In genomic region chr22:38940985-38941384, GRCh38 we compare ENCODE assay signal across 14 cellular contexts.
DNase-seq lines count a peak whose midpoint lies in the region; ATAC-seq lines count a peak whose summit lies in the region.
"Had no signal": no experiment of that assay in that cellular context is flagged by ENCODE, and none has a peak within 500 bp of the region (broad histone marks: within the 10 kb centered on the region; RNA-seq: fewer than 3 reads in every experiment).

No MANE protein-coding gene starts in this region.

- peaks cover 26% of the 10 kb centered on the region for H3K4me1 Mint-ChIP-seq in T-helper 1 cell treated with Interleukin-12 subunit alpha and Interleukin-12 subunit beta and Interleukin-4 antibody, amounts not matched to agents 30 μg/mL and 1 μg/mL, for 36 hours (ENCODE audit: low read depth)
- peaks cover 26% of the 10 kb centered on the region for H3K4me1 Mint-ChIP-seq in T-helper 2 cell treated with Interferon-gamma antibody and Interleukin-4, amounts not matched to agents 5 μg/mL and 100 μg/mL, for 36 hours (ENCODE audit: low read depth)
- H3K4me1 Mint-ChIP-seq in memory B cell, result peaks cover 21% of the 10 kb centered on the region

- no peaks in the 10 kb centered on the region for H3K36me3 Mint-ChIP-seq in T-helper 1 cell treated with Interleukin-12 subunit alpha and Interleukin-12 subunit beta and Interleukin-4 antibody, amounts not matched to agents 30 μg/mL and 1 μg/mL, for 36 hours (ENCODE audit: low read depth)
- H3K36me3 Mint-ChIP-seq in T-helper 2 cell treated with Interferon-gamma antibody and Interleukin-4, amounts not matched to agents 5 μg/mL and 100 μg/mL, for 36 hours (ENCODE audit: low read depth), result no peaks in the 10 kb centered on the region
- peaks cover under 1% of the 10 kb centered on the region for H3K36me3 Mint-ChIP-seq in memory B cell
- H3K36me3 Mint-ChIP-seq: naive B cell had no signal

- peaks cover 36% of the 10 kb centered on the region for H3K27me3 Mint-ChIP-seq in T-helper 1 cell treated with Interleukin-12 subunit alpha and Interleukin-12 subunit beta and Interleukin-4 antibody, amounts not matched to agents 30 μg/mL and 1 μg/mL, for 36 hours (ENCODE audit: low read depth)
- peaks cover 35% of the 10 kb centered on the region for H3K27me3 Mint-ChIP-seq in T-helper 2 cell treated with Interferon-gamma antibody and Interleukin-4, amounts not matched to agents 5 μg/mL and 100 μg/mL, for 36 hours (ENCODE audit: low read depth)
- H3K27me3 Mint-ChIP-seq in memory B cell, result peaks cover 26% of the 10 kb centered on the region

- peak; percentile 26 for ATAC-seq in GM21390 (IDR thresholded peaks at IDR 0.05; ENCODE audit: unreplicated experiment)
- ATAC-seq in memory B cell (ENCODE audit: low read depth), result no peak

- peak overlapping the region; percentile 85 for H3K27ac Mint-ChIP-seq in T-helper 1 cell treated with Interleukin-12 subunit alpha and Interleukin-12 subunit beta and Interleukin-4 antibody, amounts not matched to agents 30 μg/mL and 1 μg/mL, for 36 hours
- H3K27ac Mint-ChIP-seq in T-helper 2 cell treated with Interferon-gamma antibody and Interleukin-4, amounts not matched to agents 5 μg/mL and 100 μg/mL, for 36 hours, result no peak overlapping the region
- H3K27ac Mint-ChIP-seq in memory B cell, result no peak overlapping the region

- no peaks in the 10 kb centered on the region for H3K9me3 Mint-ChIP-seq in T-helper 1 cell treated with Interleukin-12 subunit alpha and Interleukin-12 subunit beta and Interleukin-4 antibody, amounts not matched to agents 30 μg/mL and 1 μg/mL, for 36 hours
- no peaks in the 10 kb centered on the region for H3K9me3 Mint-ChIP-seq in T-helper 2 cell treated with Interferon-gamma antibody and Interleukin-4, amounts not matched to agents 5 μg/mL and 100 μg/mL, for 36 hours
- no peaks in the 10 kb centered on the region for H3K9me3 Mint-ChIP-seq in memory B cell
- H3K9me3 Mint-ChIP-seq: naive B cell had no signal

- H3K4me3 Mint-ChIP-seq in T-helper 1 cell treated with Interleukin-12 subunit alpha and Interleukin-12 subunit beta and Interleukin-4 antibody, amounts not matched to agents 30 μg/mL and 1 μg/mL, for 36 hours, result no peak overlapping the region
- H3K4me3 Mint-ChIP-seq in T-helper 2 cell treated with Interferon-gamma antibody and Interleukin-4, amounts not matched to agents 5 μg/mL and 100 μg/mL, for 36 hours, result peak overlapping the region; percentile 77
- H3K4me3 Mint-ChIP-seq in memory B cell, result peak overlapping the region; percentile 84

- DNase-seq in T-helper 1 cell (no peak), memory B cell (ENCODE audit: low spot score in 2 of 2) (no peak), GM19240 (ENCODE audit: insufficient read length, low spot score) (no peak), NCI-H446 (lab: John Stamatoyannopoulos, UW) (no peak), NCI-H526 (lab: John Stamatoyannopoulos, UW) (no peak)
- peak; percentile 34 for DNase-seq in T-helper 2 cell treated with Interferon-gamma antibody and Interleukin-4, amounts not matched to agents 5 μg/mL and 100 μg/mL, for 36 hours (ENCODE audit: low spot score)
- DNase-seq: 8988T, H7, heart left ventricle, NCI-H146, NCI-H510A treated with DMSO at 0.1 percent for 48 hours had no signal
